In the genomic region with DNA sequence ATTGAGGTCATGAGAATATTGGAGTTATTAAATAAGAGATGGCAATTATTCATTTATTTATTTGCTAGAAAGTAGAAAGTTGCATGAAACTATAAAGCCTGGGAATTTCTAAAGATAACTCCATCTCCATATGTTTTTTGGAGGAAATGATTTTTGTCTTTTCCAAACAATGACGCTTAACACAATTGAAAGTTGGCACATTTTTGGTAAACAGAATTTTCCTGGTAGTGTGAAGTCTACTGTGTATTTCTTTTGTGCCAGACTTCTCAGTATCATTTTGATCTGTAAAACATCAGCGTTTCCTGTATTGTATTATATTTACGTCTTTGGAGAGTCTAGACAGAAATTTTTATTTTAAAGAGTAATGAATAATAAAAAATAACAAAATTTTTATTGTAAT, we compare ENCODE assay signal across 41 cellular contexts. TPM values are rescaled to one million over a fixed set of nuclear protein-coding genes. Genes with fewer than 3 reads are reported as not detected.
"Had no signal": no experiment of that assay in that cellular context is flagged by ENCODE, and none has a peak within 500 bp of the region (broad histone marks: within the 10 kb centered on the region; RNA-seq: fewer than 3 reads in every experiment).

No MANE protein-coding gene starts in this region.

- H3K9me3 Mint-ChIP-seq: activated naive CD4-positive, alpha-beta T cell treated with anti-CD3 and anti-CD28 coated beads, Interleukin-2, amount 10 ng/mL, durations not matched to agents 7 days and 5 days; activated naive CD8-positive, alpha-beta T cell treated with anti-CD3 and anti-CD28 coated beads, Interleukin-2, amount 10 ng/mL, durations not matched to agents 7 days and 5 days; activated naive CD8-positive, alpha-beta T cell treated with anti-CD3 and anti-CD28 coated beads, Interleukin-2, amount 50 U/mL, for 24 hours; activated T-cell treated with anti-CD3 and anti-CD28 coated beads, Interleukin-2, amount 50 U/mL, for 24 hours; activated T-cell treated with anti-CD3 and anti-CD28 coated beads, Interleukin-2, amount 50 U/mL, for 72 hours; activated T-helper 1 cell treated with anti-CD3 and anti-CD28 coated beads, Interleukin-12 subunit alpha, Interleukin-12 subunit beta, Interleukin-2, Interleukin-4 antibody, amounts not matched to agents 30 ng/mL and 10 ng/mL and 1 ng/mL, durations not matched to agents 14 hours and 24 hours and 36 hours; activated T-helper 2 cell treated with anti-CD3 and anti-CD28 coated beads, Interferon-gamma antibody, Interleukin-2, Interleukin-4, amounts not matched to agents 10 μg/mL and 5 μg/mL and 100 μg/mL, durations not matched to agents 14 hours and 24 hours and 36 hours; brain; central memory CD8-positive, alpha-beta T cell had no signal

- DNase-seq: activated effector memory CD4-positive, alpha-beta T cell treated with anti-CD3 and anti-CD28 coated beads, Interleukin-2, amount 50 U/mL, for 16 hours; activated effector memory CD4-positive, alpha-beta T cell treated with Interleukin-2 at 50 U/mL for 16 hours; activated gamma-delta T cell; activated gamma-delta T cell treated with Interleukin-2 at 50 U/mL for 16 hours; activated naive CD4-positive, alpha-beta T cell; activated naive CD4-positive, alpha-beta T cell treated with anti-CD3 and anti-CD28 coated beads for 36 hours; activated naive CD4-positive, alpha-beta T cell treated with anti-CD3 and anti-CD28 coated beads, Interleukin-2, amount 10 ng/mL, durations not matched to agents 7 days and 5 days; activated naive CD4-positive, alpha-beta T cell treated with anti-CD3 and anti-CD28 coated beads, Interleukin-2, amount 50 U/mL, for 16 hours; activated naive CD4-positive, alpha-beta T cell treated with Interleukin-2 at 50 U/mL for 16 hours; activated naive CD8-positive, alpha-beta T cell treated with anti-CD3 and anti-CD28 coated beads for 36 hours; activated naive CD8-positive, alpha-beta T cell treated with anti-CD3 and anti-CD28 coated beads, Interleukin-2, amount 10 ng/mL, durations not matched to agents 7 days and 5 days; activated naive CD8-positive, alpha-beta T cell treated with anti-CD3 and anti-CD28 coated beads, Interleukin-2, amount 50 U/mL, for 24 hours; activated T-cell treated with anti-CD3 and anti-CD28 coated beads for 4 hours; activated T-cell treated with anti-CD3 and anti-CD28 coated beads, Interleukin-2, amount 50 U/mL, for 1 hour; activated T-cell treated with anti-CD3 and anti-CD28 coated beads, Interleukin-2, amount 50 U/mL, for 24 hours; activated T-cell treated with anti-CD3 and anti-CD28 coated beads, Interleukin-2, amount 50 U/mL, for 4 hours; activated T-cell treated with anti-CD3 and anti-CD28 coated beads, Interleukin-2, amount 50 U/mL, for 48 hours; activated T-cell treated with anti-CD3 and anti-CD28 coated beads, Interleukin-2, amount 50 U/mL, for 72 hours; adrenal gland; amniotic stem cell; amygdala; anterior cingulate cortex; aorta; body of pancreas; brain microvascular endothelial cell; caudate nucleus; central memory CD4-positive, alpha-beta T cell; cerebellar nuclear complex had no signal

- H3K27me3 ChIP-seq: ascending aorta, body of pancreas, brain microvascular endothelial cell, breast epithelium, cardiac muscle cell had no signal

- H3K4me3 ChIP-seq: adrenal gland, ascending aorta, body of pancreas, breast epithelium, cardiac muscle cell had no signal

- ATAC-seq: activated naive CD4-positive, alpha-beta T cell treated with anti-CD3 and anti-CD28 coated beads, Interleukin-2, amount 50 U/mL, for 72 hours; activated naive CD8-positive, alpha-beta T cell treated with anti-CD3 and anti-CD28 coated beads, Interleukin-2, amount 50 U/mL, for 24 hours; activated T-cell treated with anti-CD3 and anti-CD28 coated beads, Interleukin-2, amount 50 U/mL, for 4 hours; activated T-cell treated with anti-CD3 and anti-CD28 coated beads, Interleukin-2, amount 50 U/mL, for 72 hours; activated T-helper 17 cell treated with anti-CD3 and anti-CD28 coated beads, Interleukin-2, amount 50 U/mL, for 72 hours; body of pancreas had no signal

- H3K4me1 ChIP-seq: adrenal gland, ascending aorta, body of pancreas, breast epithelium had no signal

- H3K27ac Mint-ChIP-seq: activated naive CD4-positive, alpha-beta T cell treated with anti-CD3 and anti-CD28 coated beads for 36 hours; activated naive CD4-positive, alpha-beta T cell treated with anti-CD3 and anti-CD28 coated beads, Interleukin-2, amount 10 ng/mL, durations not matched to agents 7 days and 5 days; activated naive CD4-positive, alpha-beta T cell treated with anti-CD3 and anti-CD28 coated beads, Interleukin-2, amount 50 U/mL, for 24 hours; activated naive CD4-positive, alpha-beta T cell treated with anti-CD3 and anti-CD28 coated beads, Interleukin-2, amount 50 U/mL, for 72 hours; activated naive CD8-positive, alpha-beta T cell; activated naive CD8-positive, alpha-beta T cell treated with anti-CD3 and anti-CD28 coated beads for 36 hours; activated naive CD8-positive, alpha-beta T cell treated with anti-CD3 and anti-CD28 coated beads, Interleukin-2, amount 10 ng/mL, durations not matched to agents 7 days and 5 days; activated naive CD8-positive, alpha-beta T cell treated with anti-CD3 and anti-CD28 coated beads, Interleukin-2, amount 50 U/mL, for 24 hours; activated T-cell treated with anti-CD3 and anti-CD28 coated beads, Interleukin-2, amount 50 U/mL, for 24 hours; activated T-cell treated with anti-CD3 and anti-CD28 coated beads, Interleukin-2, amount 50 U/mL, for 72 hours; activated T-helper 1 cell treated with anti-CD3 and anti-CD28 coated beads, Interleukin-12 subunit alpha, Interleukin-12 subunit beta, Interleukin-2, Interleukin-4 antibody, amounts not matched to agents 30 ng/mL and 10 ng/mL and 1 ng/mL, durations not matched to agents 14 hours and 24 hours and 36 hours; activated T-helper 17 cell treated with anti-CD3 and anti-CD28 coated beads, Interleukin-2, amount 50 U/mL, for 72 hours; activated T-helper 2 cell treated with anti-CD3 and anti-CD28 coated beads, Interferon-gamma antibody, Interleukin-2, Interleukin-4, amounts not matched to agents 10 μg/mL and 5 μg/mL and 100 μg/mL, durations not matched to agents 14 hours and 24 hours and 36 hours; brain had no signal

- H3K27ac ChIP-seq: adrenal gland, ascending aorta, body of pancreas, brain microvascular endothelial cell, breast epithelium, cardiac muscle cell had no signal

- H3K9me3 ChIP-seq: adrenal gland, ascending aorta, body of pancreas, breast epithelium had no signal

- H3K36me3 ChIP-seq: adrenal gland, ascending aorta, brain microvascular endothelial cell, breast epithelium, cardiac muscle cell had no signal

- H3K4me3 Mint-ChIP-seq: activated naive CD4-positive, alpha-beta T cell treated with anti-CD3 and anti-CD28 coated beads for 36 hours; activated naive CD4-positive, alpha-beta T cell treated with anti-CD3 and anti-CD28 coated beads, Interleukin-2, amount 10 ng/mL, durations not matched to agents 7 days and 5 days; activated naive CD4-positive, alpha-beta T cell treated with anti-CD3 and anti-CD28 coated beads, Interleukin-2, amount 50 U/mL, for 24 hours; activated naive CD8-positive, alpha-beta T cell; activated naive CD8-positive, alpha-beta T cell treated with anti-CD3 and anti-CD28 coated beads for 36 hours; activated naive CD8-positive, alpha-beta T cell treated with anti-CD3 and anti-CD28 coated beads, Interleukin-2, amount 10 ng/mL, durations not matched to agents 7 days and 5 days; activated naive CD8-positive, alpha-beta T cell treated with anti-CD3 and anti-CD28 coated beads, Interleukin-2, amount 50 U/mL, for 24 hours; activated T-cell treated with anti-CD3 and anti-CD28 coated beads, Interleukin-2, amount 50 U/mL, for 24 hours; activated T-cell treated with anti-CD3 and anti-CD28 coated beads, Interleukin-2, amount 50 U/mL, for 4 hours; activated T-cell treated with anti-CD3 and anti-CD28 coated beads, Interleukin-2, amount 50 U/mL, for 72 hours; activated T-helper 1 cell treated with anti-CD3 and anti-CD28 coated beads, Interleukin-12 subunit alpha, Interleukin-12 subunit beta, Interleukin-2, Interleukin-4 antibody, amounts not matched to agents 30 ng/mL and 10 ng/mL and 1 ng/mL, durations not matched to agents 14 hours and 24 hours and 36 hours; activated T-helper 17 cell treated with anti-CD3 and anti-CD28 coated beads, Interleukin-2, amount 50 U/mL, for 72 hours; brain; central memory CD8-positive, alpha-beta T cell had no signal

- H3K36me3 Mint-ChIP-seq: activated naive CD4-positive, alpha-beta T cell treated with anti-CD3 and anti-CD28 coated beads, Interleukin-2, amount 10 ng/mL, durations not matched to agents 7 days and 5 days; activated naive CD4-positive, alpha-beta T cell treated with anti-CD3 and anti-CD28 coated beads, Interleukin-2, amount 50 U/mL, for 24 hours; activated naive CD4-positive, alpha-beta T cell treated with anti-CD3 and anti-CD28 coated beads, Interleukin-2, amount 50 U/mL, for 72 hours; activated naive CD8-positive, alpha-beta T cell; activated naive CD8-positive, alpha-beta T cell treated with anti-CD3 and anti-CD28 coated beads for 36 hours; activated naive CD8-positive, alpha-beta T cell treated with anti-CD3 and anti-CD28 coated beads, Interleukin-2, amount 10 ng/mL, durations not matched to agents 7 days and 5 days; brain had no signal

- FAIRE-seq: astrocyte, bronchial epithelial cell had no signal

- H3K4me1 Mint-ChIP-seq: activated naive CD4-positive, alpha-beta T cell treated with anti-CD3 and anti-CD28 coated beads, Interleukin-2, amount 10 ng/mL, durations not matched to agents 7 days and 5 days; activated naive CD4-positive, alpha-beta T cell treated with anti-CD3 and anti-CD28 coated beads, Interleukin-2, amount 50 U/mL, for 24 hours; activated naive CD8-positive, alpha-beta T cell treated with anti-CD3 and anti-CD28 coated beads for 36 hours; activated naive CD8-positive, alpha-beta T cell treated with anti-CD3 and anti-CD28 coated beads, Interleukin-2, amount 10 ng/mL, durations not matched to agents 7 days and 5 days; activated naive CD8-positive, alpha-beta T cell treated with anti-CD3 and anti-CD28 coated beads, Interleukin-2, amount 50 U/mL, for 24 hours; activated T-helper 17 cell treated with anti-CD3 and anti-CD28 coated beads, Interleukin-2, amount 50 U/mL, for 72 hours; brain; central memory CD8-positive, alpha-beta T cell had no signal

- H3K27me3 Mint-ChIP-seq: activated naive CD4-positive, alpha-beta T cell treated with anti-CD3 and anti-CD28 coated beads, Interleukin-2, amount 10 ng/mL, durations not matched to agents 7 days and 5 days; activated T-cell treated with anti-CD3 and anti-CD28 coated beads, Interleukin-2, amount 50 U/mL, for 24 hours; central memory CD8-positive, alpha-beta T cell had no signal

RNA-seq across cellular contexts. Expression of a gene that starts 33.7 kb away (rescaled TPM):
- total RNA-seq: activated naive CD4-positive, alpha-beta T cell treated with anti-CD3 and anti-CD28 coated beads for 36 hours; activated naive CD4-positive, alpha-beta T cell treated with anti-CD3 and anti-CD28 coated beads, Interleukin-2, amount 50 U/mL, for 72 hours; activated naive CD8-positive, alpha-beta T cell treated with anti-CD3 and anti-CD28 coated beads for 36 hours; activated naive CD8-positive, alpha-beta T cell treated with anti-CD3 and anti-CD28 coated beads, Interleukin-2, amount 10 ng/mL, durations not matched to agents 7 days and 5 days; activated T-cell treated with anti-CD3 and anti-CD28 coated beads, Interleukin-2, amount 50 U/mL, for 72 hours; activated T-helper 1 cell treated with anti-CD3 and anti-CD28 coated beads, Interleukin-12 subunit alpha, Interleukin-12 subunit beta, Interleukin-2, Interleukin-4 antibody, amounts not matched to agents 30 ng/mL and 10 ng/mL and 1 ng/mL, durations not matched to agents 14 hours and 24 hours and 36 hours; activated T-helper 2 cell treated with anti-CD3 and anti-CD28 coated beads, Interferon-gamma antibody, Interleukin-2, Interleukin-4, amounts not matched to agents 10 μg/mL and 5 μg/mL and 100 μg/mL, durations not matched to agents 14 hours and 24 hours and 36 hours had no signal
